ENCODE assay signal across 13 cellular contexts in the genomic region with DNA sequence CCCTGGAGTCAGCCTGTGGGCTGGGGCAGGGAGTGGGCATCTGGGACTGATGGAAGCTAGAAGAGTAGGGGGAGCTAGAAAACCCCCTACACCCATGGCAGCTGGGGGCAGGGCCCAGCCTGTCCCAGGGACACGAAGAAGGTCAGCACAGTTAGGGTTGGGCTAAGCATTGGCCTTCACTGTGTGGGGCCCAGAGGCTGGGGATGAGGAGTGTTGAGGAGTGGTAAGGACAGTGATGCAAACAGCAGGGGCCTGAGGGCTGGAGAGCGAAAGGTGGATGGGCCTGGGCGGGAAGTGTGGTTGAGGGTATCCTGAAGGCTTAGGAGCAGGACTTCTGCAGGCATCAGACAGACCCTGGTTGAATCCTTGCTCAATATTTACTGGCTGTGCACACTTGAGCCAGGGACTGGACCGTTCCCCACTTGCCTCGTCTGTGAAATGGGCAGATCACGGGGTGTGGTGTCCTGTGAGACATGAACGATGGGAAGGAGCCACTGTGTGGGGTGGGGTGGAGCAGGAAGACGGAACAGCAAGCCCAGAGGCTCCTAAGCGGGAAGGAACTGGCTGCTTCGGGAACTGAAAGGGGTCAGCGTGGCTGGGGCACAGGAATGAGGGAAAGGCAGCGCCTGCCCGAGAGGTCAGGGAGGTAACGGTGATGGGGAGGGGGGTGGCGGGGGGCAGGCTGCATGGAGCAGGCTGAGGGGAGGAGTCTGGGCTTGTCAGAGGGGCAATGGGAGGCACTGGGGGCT. TPM values are rescaled to one million over a fixed set of nuclear protein-coding genes. Genes with fewer than 3 reads are reported as not detected.
A peak's percentile ranks its signal among the peaks of the same experiment; 100 is the strongest.
DNase-seq lines count a peak whose midpoint lies in the region; ATAC-seq and TF ChIP-seq lines count a peak whose summit lies in the region.
"Had no signal": no experiment of that assay in that cellular context is flagged by ENCODE, and none has a peak within 500 bp of the region (broad histone marks: within the 10 kb centered on the region; RNA-seq: fewer than 3 reads in every experiment).

No MANE protein-coding gene starts in this region.

- H3K27me3 Mint-ChIP-seq in Caco-2 (ENCODE audit: insufficient read depth, unreplicated experiment) (no peaks in the 10 kb centered on the region), osteocyte (ENCODE audit: unreplicated experiment) (no peaks in the 10 kb centered on the region)
- H3K27me3 Mint-ChIP-seq: activated CD4-positive, alpha-beta T cell treated with anti-CD3 and anti-CD28 coated beads for 36 hours; CD4-positive, alpha-beta T cell had no signal

- CTCF ChIA-PET in Caco-2 (lab: Charles Lee) = interaction anchor here (2.1 kb wide), 1 partner anchor 54 kb away, joined by 5 read pairs; no protein-coding TSS in a partner anchor

- DNase-seq in Caco-2 = no peak
- peak; percentile 49 for DNase-seq in MV-4-11 (lab: John Stamatoyannopoulos, UW)
- DNase-seq in esophagus muscularis mucosa (ENCODE audit: extremely low spot score) = no peak
- DNase-seq in osteocyte (ENCODE audit: extremely low spot score, unreplicated experiment) = no peak
- DNase-seq in ureter (ENCODE audit: low spot score) = no peak
- DNase-seq in kidney glomerular epithelial cell (lab: John Stamatoyannopoulos, UW) = no peak
- DNase-seq in NCI-H748 (lab: John Stamatoyannopoulos, UW; ENCODE audit: unreplicated experiment) = no peak
- DNase-seq: activated CD4-positive, alpha-beta T cell treated with anti-CD3 and anti-CD28 coated beads for 36 hours; activated effector memory CD4-positive, alpha-beta T cell treated with Interleukin-2 at 50 U/mL for 16 hours; CD4-positive, alpha-beta T cell; HFFc6 had no signal

- H3K27ac ChIP-seq in esophagus muscularis mucosa (replicated peaks in 1 of 4) = peak overlapping the region in 3 of 4 donors; percentile 15 to 39 (median 36)
- H3K27ac ChIP-seq: vagina had no signal

- WGBS in esophagus muscularis mucosa = 83% methylated on average over 15 of the region's 15 CpGs

- H3K4me3 Mint-ChIP-seq in Caco-2 (ENCODE audit: unreplicated experiment) = no peak overlapping the region
- H3K4me3 Mint-ChIP-seq in osteocyte (ENCODE audit: unreplicated experiment) = no peak overlapping the region
- H3K4me3 Mint-ChIP-seq: activated CD4-positive, alpha-beta T cell treated with anti-CD3 and anti-CD28 coated beads for 36 hours; CD4-positive, alpha-beta T cell; HFFc6 had no signal

- H3K4me3 ChIP-seq in Caco-2 (ENCODE audit: low read depth, low read length) (no peak overlapping the region), esophagus muscularis mucosa (peak overlapping the region in 2 of 4 donors; percentile 10 to 34)
- H3K4me3 ChIP-seq: vagina had no signal

- no peaks in the 10 kb centered on the region for H3K9me3 Mint-ChIP-seq in Caco-2 (ENCODE audit: unreplicated experiment)
- no peaks in the 10 kb centered on the region for H3K9me3 Mint-ChIP-seq in osteocyte (ENCODE audit: unreplicated experiment)
- H3K9me3 Mint-ChIP-seq: CD4-positive, alpha-beta T cell; HFFc6 had no signal

- no TSS peak for BruUV-seq in Caco-2 (replicated peaks; lab: Mats Ljungman, UMichigan)

- no peak for ATAC-seq in activated CD4-positive, CD25-positive, alpha-beta regulatory T cell treated with anti-CD3 and anti-CD28 coated beads, Interleukin-2, amount 50 U/mL, for 24 hours
- ATAC-seq: activated CD4-positive, alpha-beta T cell treated with anti-CD3 and anti-CD28 coated beads for 36 hours had no signal

- POLR2A ChIA-PET in Caco-2 (lab: Charles Lee) = no interaction called here

- H3K36me3 ChIP-seq in Caco-2 (ENCODE audit: control insufficient read depth, insufficient read depth, low read length) (peaks cover 2% of the 10 kb centered on the region), esophagus muscularis mucosa (peaks cover 0 to 12% (median under 1%) of the 10 kb centered on the region in 4 donors)
- H3K36me3 ChIP-seq: vagina had no signal

- peaks cover 25% of the 10 kb centered on the region for H3K4me1 Mint-ChIP-seq in Caco-2 (ENCODE audit: low read depth, unreplicated experiment)
- H3K4me1 Mint-ChIP-seq in osteocyte (ENCODE audit: unreplicated experiment) = peaks cover 62% of the 10 kb centered on the region

- intact Hi-C loops in Caco-2 (cut with micrococcal nuclease; ENCODE audit: unreplicated experiment) = no loop called here
- intact Hi-C loops in esophagus muscularis mucosa (cut with DNase I) = no loop called here

- H3K4me1 ChIP-seq in Caco-2 (peaks cover 19% of the 10 kb centered on the region), esophagus muscularis mucosa (peaks cover 12 to 91% (median 61%) of the 10 kb centered on the region in 4 donors)

- no peak for TF ChIP-seq EP300 in esophagus muscularis mucosa (IDR thresholded peaks at IDR 0.05)

- H3K27me3 ChIP-seq in Caco-2 (replicated peaks; ENCODE audit: control insufficient read depth, insufficient read depth, low read length) (no peaks in the 10 kb centered on the region), esophagus muscularis mucosa (no peaks in the 10 kb centered on the region)
- H3K27me3 ChIP-seq: vagina had no signal

- TF ChIP-seq CTCF in Caco-2 (IDR thresholded peaks at IDR 0.05; ENCODE audit: insufficient read depth in 1 of 2, low read depth in 1 of 2, low read length in 1 of 2, severe bottlenecking in 1 of 2, unreplicated experiment in 1 of 2) (no peak), esophagus muscularis mucosa (IDR thresholded peaks at IDR 0.05) (no peak), osteocyte (IDR thresholded peaks at IDR 0.05) (no peak)

- peak overlapping the region; percentile 55 for H3K27ac Mint-ChIP-seq in Caco-2 (ENCODE audit: unreplicated experiment)
- H3K27ac Mint-ChIP-seq in osteocyte (ENCODE audit: unreplicated experiment) = peak overlapping the region; percentile 91
- H3K27ac Mint-ChIP-seq: activated CD4-positive, alpha-beta T cell treated with anti-CD3 and anti-CD28 coated beads for 36 hours; CD4-positive, alpha-beta T cell had no signal

- H3K36me3 Mint-ChIP-seq in Caco-2 (ENCODE audit: insufficient read depth, unreplicated experiment) (no peaks in the 10 kb centered on the region), osteocyte (ENCODE audit: unreplicated experiment) (peaks cover 3% of the 10 kb centered on the region)

- H3K9me3 ChIP-seq in Caco-2 = no peaks in the 10 kb centered on the region
- H3K9me3 ChIP-seq in esophagus muscularis mucosa = no peaks in the 10 kb centered on the region
- H3K9me3 ChIP-seq: vagina had no signal

- no peak for TF ChIP-seq POLR2A in esophagus muscularis mucosa (IDR thresholded peaks at IDR 0.05; ENCODE audit: low read depth)

RNA-seq across cellular contexts. Expression of gene PRKCD, which starts 7.3 kb away (rescaled TPM):
- 30.9 and 31.5 TPM in 2 replicates for total RNA-seq in Caco-2 (2022)
- 10 to 100 TPM in 3 of 4 donors, 1 to 10 TPM in 1; 7.0 to 16.7 (median 12.4) TPM for total RNA-seq in esophagus muscularis mucosa
- 14.9 and 17.1 TPM in 2 replicates for total RNA-seq in osteocyte
- total RNA-seq in ureter = 82.2 TPM

RNA-seq across cellular contexts. Expression of gene RFT1, which starts 38.1 kb away (rescaled TPM):
- total RNA-seq in Caco-2 (2022) (33.1 and 35.7 TPM in 2 replicates), esophagus muscularis mucosa (10 to 100 TPM in 1 of 4 donors, 1 to 10 TPM in 3; 6.8 to 10.3 (median 9.0) TPM), osteocyte (19.1 and 21.4 TPM in 2 replicates), ureter (33.3 TPM)
